ENCODE assay signal across 1 cellular context in the genomic region with DNA sequence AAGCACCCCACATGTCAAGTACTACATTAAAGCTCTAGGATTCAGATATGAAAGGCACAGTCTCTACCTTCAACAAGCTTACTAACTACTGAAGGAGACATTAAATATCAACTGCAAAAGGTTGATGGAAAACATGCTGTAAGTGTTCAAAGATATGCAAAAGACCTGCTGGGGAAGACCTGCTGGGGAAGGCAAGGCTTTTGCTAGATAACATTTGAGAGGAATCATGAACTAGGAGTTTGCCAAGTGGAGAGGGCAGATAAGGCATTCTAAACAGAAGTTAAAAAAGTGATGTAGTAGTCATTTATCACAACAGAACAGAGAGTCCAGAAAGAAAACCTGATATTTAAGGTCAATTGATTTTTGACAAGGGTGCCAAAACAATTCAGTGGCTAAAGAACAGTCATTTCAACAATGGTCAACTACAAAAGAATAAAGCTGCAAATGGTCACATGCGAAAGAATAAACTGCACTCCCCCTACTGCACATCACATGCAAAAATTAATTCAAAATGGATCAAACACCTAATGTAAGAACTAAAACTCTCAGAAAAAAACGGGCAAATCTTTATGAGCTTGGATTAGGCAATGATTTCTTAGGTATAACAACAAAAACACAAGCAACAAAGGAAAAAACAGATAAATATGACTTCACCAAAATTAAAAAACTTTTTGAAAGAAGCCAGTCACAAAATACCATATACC.
TF ChIP-seq lines count a peak whose summit lies in the region.

No MANE protein-coding gene starts in this region.

TF ChIP-seq in K562, 482 proteins besides CTCF, POLR2A, EP300 and RAD21 (continued from another document):
- TF ChIP-seq, protein P1, sequence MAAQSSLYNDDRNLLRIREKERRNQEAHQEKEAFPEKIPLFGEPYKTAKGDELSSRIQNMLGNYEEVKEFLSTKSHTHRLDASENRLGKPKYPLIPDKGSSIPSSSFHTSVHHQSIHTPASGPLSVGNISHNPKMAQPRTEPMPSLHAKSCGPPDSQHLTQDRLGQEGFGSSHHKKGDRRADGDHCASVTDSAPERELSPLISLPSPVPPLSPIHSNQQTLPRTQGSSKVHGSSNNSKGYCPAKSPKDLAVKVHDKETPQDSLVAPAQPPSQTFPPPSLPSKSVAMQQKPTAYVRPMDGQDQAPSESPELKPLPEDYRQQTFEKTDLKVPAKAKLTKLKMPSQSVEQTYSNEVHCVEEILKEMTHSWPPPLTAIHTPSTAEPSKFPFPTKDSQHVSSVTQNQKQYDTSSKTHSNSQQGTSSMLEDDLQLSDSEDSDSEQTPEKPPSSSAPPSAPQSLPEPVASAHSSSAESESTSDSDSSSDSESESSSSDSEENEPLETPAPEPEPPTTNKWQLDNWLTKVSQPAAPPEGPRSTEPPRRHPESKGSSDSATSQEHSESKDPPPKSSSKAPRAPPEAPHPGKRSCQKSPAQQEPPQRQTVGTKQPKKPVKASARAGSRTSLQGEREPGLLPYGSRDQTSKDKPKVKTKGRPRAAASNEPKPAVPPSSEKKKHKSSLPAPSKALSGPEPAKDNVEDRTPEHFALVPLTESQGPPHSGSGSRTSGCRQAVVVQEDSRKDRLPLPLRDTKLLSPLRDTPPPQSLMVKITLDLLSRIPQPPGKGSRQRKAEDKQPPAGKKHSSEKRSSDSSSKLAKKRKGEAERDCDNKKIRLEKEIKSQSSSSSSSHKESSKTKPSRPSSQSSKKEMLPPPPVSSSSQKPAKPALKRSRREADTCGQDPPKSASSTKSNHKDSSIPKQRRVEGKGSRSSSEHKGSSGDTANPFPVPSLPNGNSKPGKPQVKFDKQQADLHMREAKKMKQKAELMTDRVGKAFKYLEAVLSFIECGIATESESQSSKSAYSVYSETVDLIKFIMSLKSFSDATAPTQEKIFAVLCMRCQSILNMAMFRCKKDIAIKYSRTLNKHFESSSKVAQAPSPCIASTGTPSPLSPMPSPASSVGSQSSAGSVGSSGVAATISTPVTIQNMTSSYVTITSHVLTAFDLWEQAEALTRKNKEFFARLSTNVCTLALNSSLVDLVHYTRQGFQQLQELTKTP (IDR thresholded peaks at IDR 0.05; ENCODE audit: low read depth in 1 of 2, partially characterized antibody in 2 of 2), result peak in 1 of 2 experiments; percentile 97
- TF ChIP-seq GATAD2B (IDR thresholded peaks at IDR 0.05; ENCODE audit: borderline replicate concordance) (peak; percentile 96), CSDE1 (IDR thresholded peaks at IDR 0.05) (no peak), ZBTB8A (IDR thresholded peaks at IDR 0.05; ENCODE audit: partially characterized antibody) (peak; percentile 30), SP1 (CRISPR knock-in tag; IDR thresholded peaks at IDR 0.05) (peak; percentile 41; the same call in 1 of the 2 replicates), PPARD (CRISPR knock-in tag; IDR thresholded peaks at IDR 0.05) (no peak), FOS (IDR thresholded peaks at IDR 0.05; ENCODE audit: extremely low read depth, insufficient read length) (peak; percentile 19), RAD51 (IDR thresholded peaks at IDR 0.05; ENCODE audit: borderline replicate concordance, low read depth) (peak; percentile 57; the same call in 1 of the 2 replicates), STAT5A (IDR thresholded peaks at IDR 0.05; ENCODE audit: borderline replicate concordance, low read length) (peak; percentile 99), CHD2 (IDR thresholded peaks at IDR 0.05; ENCODE audit: low read depth, low read length) (no peak), NONO (IDR thresholded peaks at IDR 0.05; ENCODE audit: low read depth in 2 of 2, low read length in 1 of 2) (peak in 1 of 2 experiments; percentile 92; a peak in 2 of 4 replicates), ZNF134 (CRISPR knock-in tag; conservative IDR thresholded peaks at IDR 0.05) (no peak), FOXA3 (CRISPR knock-in tag; conservative IDR thresholded peaks at IDR 0.05 in 1 of 2, IDR thresholded peaks at IDR 0.05 in 1 of 2) (no peak; a peak in 1 of 4 replicates), ZBED1 (IDR thresholded peaks at IDR 0.05) (peak; percentile 93), MTA2 (IDR thresholded peaks at IDR 0.05; ENCODE audit: low read depth) (peak; percentile 99), ZNF24 (IDR thresholded peaks at IDR 0.05) (peak; percentile 92), GTF2F1 (IDR thresholded peaks at IDR 0.05; ENCODE audit: low read depth, low read length) (peak; percentile 35; the same call in 1 of the 2 replicates), FOXJ3 (CRISPR knock-in tag; IDR thresholded peaks at IDR 0.05) (no peak), RFX1 (IDR thresholded peaks at IDR 0.05) (no peak), CBX2 (IDR thresholded peaks at IDR 0.05; ENCODE audit: insufficient read depth, low read length, poor library complexity, severe bottlenecking) (no peak), ERF (CRISPR knock-in tag; IDR thresholded peaks at IDR 0.05) (0 out of 2 replicates have a peak, but pooled peaks have one; percentile 14), NFATC3 (IDR thresholded peaks at IDR 0.05) (peak; percentile 97), ZNF165 (CRISPR knock-in tag; IDR thresholded peaks at IDR 0.05; ENCODE audit: borderline replicate concordance) (no peak), OTX1 (CRISPR knock-in tag; IDR thresholded peaks at IDR 0.05) (no peak), POLR3G (IDR thresholded peaks at IDR 0.05; ENCODE audit: extremely low read depth, insufficient read length, insufficient replicate concordance) (no peak), HOXB6 (CRISPR knock-in tag; IDR thresholded peaks at IDR 0.05; ENCODE audit: borderline replicate concordance) (no peak), CBX1 (IDR thresholded peaks at IDR 0.05; ENCODE audit: low read depth) (no peak), BRD4 (IDR thresholded peaks at IDR 0.05) (0 out of 2 replicates have a peak, but pooled peaks have one; percentile 70), ZFP30 (CRISPR knock-in tag; IDR thresholded peaks at IDR 0.05; ENCODE audit: borderline replicate concordance) (no peak), GTF2A2 (tag; IDR thresholded peaks at IDR 0.05) (no peak)
- TF ChIP-seq, protein P2, sequence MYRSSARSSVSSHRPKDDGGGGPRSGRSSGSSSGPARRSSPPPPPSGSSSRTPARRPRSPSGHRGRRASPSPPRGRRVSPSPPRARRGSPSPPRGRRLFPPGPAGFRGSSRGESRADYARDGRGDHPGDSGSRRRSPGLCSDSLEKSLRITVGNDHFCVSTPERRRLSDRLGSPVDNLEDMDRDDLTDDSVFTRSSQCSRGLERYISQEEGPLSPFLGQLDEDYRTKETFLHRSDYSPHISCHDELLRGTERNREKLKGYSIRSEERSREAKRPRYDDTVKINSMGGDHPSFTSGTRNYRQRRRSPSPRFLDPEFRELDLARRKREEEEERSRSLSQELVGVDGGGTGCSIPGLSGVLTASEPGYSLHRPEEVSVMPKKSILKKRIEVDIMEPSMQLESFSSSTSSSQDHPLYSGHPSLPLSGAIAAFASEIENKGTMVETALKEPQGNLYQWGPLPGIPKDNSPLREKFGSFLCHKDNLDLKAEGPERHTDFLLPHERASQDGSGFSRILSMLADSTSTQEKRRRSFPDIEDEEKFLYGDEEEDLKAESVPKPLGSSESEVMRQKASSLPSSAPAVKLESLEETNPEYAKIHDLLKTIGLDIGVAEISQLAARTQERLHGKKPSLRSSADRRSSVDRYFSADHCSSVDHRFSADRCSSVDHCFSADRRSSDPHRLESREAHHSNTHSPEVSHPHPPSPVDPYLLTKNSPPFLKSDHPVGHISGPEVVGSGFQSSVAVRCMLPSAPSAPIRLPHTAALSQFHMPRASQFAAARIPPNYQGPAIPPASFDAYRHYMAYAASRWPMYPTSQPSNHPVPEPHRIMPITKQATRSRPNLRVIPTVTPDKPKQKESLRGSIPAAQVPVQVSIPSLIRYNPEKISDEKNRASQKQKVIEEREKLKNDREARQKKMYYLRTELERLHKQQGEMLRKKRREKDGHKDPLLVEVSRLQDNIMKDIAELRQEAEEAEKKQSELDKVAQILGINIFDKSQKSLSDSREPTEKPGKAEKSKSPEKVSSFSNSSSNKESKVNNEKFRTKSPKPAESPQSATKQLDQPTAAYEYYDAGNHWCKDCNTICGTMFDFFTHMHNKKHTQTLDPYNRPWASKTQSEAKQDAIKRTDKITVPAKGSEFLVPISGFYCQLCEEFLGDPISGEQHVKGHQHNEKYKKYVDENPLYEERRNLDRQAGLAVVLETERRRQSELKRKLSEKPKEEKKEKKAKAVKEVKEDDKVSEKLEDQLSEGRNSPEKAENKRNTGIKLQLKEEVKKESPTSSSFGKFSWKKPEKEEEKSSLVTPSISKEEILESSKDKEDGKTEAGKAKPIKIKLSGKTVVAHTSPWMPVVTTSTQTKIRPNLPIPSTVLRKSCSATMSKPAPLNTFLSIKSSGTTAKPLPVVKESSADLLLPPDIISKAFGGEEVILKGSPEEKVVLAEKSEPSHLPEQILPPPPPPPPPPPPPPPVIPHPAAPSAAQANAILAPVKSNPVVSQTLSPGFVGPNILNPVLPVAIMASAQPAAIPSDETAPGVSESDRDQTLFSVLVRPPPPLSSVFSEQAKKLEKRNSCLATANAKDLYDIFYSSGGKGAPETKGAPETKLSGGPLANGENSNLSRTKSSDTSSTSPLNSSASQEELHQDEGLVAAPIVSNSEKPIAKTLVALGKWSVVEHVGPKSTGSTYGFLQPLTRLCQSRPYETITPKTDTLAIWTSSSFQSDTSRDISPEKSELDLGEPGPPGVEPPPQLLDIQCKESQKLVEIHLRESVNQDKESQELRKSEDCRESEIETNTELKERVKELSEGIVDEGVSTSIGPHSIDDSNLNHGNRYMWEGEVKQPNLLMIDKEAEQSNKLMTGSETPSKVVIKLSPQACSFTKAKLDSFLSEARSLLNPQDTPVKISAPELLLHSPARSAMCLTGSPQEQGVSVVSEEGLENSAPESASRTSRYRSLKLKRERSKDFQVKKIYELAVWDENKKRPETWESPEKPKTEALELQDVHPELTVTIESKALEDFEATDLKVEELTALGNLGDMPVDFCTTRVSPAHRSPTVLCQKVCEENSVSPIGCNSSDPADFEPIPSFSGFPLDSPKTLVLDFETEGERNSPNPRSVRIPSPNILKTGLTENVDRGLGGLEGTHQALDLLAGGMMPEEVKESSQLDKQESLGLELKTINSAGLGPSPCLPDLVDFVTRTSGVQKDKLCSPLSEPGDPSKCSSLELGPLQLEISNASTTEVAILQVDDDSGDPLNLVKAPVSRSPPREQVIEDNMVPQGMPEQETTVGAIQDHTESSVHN (IDR thresholded peaks at IDR 0.05; ENCODE audit: borderline replicate concordance in 1 of 2, low read depth in 1 of 2), result no peak
- TF ChIP-seq, protein P3, sequence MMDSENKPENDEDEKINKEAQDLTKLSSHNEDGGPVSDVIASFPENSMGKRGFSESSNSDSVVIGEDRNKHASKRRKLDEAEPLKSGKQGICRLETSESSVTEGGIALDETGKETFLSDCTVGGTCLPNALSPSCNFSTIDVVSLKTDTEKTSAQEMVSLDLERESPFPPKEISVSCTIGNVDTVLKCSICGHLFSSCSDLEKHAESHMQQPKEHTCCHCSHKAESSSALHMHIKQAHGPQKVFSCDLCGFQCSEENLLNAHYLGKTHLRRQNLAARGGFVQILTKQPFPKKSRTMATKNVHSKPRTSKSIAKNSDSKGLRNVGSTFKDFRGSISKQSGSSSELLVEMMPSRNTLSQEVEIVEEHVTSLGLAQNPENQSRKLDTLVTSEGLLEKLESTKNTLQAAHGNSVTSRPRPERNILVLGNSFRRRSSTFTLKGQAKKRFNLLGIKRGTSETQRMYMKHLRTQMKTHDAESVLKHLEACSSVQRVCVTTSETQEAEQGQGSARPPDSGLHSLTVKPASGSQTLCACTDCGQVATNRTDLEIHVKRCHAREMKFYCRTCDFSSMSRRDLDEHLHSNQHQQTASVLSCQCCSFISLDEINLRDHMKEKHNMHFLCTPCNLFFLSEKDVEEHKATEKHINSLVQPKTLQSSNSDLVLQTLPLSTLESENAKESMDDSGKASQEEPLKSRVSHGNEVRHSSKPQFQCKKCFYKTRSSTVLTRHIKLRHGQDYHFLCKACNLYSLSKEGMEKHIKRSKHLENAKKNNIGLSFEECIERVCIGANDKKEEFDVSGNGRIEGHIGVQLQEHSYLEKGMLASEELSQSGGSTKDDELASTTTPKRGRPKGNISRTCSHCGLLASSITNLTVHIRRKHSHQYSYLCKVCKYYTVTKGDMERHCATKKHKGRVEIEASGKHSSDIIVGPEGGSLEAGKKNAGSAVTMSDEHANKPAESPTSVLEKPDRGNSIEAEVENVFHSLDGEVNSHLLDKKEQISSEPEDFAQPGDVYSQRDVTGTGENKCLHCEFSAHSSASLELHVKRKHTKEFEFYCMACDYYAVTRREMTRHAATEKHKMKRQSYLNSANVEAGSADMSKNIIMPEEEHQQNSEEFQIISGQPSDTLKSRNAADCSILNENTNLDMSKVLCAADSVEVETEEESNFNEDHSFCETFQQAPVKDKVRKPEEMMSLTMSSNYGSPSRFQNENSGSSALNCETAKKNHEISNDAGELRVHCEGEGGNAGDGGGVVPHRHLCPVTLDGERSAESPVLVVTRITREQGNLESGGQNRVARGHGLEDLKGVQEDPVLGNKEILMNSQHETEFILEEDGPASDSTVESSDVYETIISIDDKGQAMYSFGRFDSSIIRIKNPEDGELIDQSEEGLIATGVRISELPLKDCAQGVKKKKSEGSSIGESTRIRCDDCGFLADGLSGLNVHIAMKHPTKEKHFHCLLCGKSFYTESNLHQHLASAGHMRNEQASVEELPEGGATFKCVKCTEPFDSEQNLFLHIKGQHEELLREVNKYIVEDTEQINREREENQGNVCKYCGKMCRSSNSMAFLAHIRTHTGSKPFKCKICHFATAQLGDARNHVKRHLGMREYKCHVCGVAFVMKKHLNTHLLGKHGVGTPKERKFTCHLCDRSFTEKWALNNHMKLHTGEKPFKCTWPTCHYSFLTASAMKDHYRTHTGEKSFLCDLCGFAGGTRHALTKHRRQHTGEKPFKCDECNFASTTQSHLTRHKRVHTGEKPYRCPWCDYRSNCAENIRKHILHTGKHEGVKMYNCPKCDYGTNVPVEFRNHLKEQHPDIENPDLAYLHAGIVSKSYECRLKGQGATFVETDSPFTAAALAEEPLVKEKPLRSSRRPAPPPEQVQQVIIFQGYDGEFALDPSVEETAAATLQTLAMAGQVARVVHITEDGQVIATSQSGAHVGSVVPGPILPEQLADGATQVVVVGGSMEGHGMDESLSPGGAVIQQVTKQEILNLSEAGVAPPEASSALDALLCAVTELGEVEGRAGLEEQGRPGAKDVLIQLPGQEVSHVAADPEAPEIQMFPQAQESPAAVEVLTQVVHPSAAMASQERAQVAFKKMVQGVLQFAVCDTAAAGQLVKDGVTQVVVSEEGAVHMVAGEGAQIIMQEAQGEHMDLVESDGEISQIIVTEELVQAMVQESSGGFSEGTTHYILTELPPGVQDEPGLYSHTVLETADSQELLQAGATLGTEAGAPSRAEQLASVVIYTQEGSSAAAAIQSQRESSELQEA (IDR thresholded peaks at IDR 0.05; ENCODE audit: low read depth), result no peak
- TF ChIP-seq, protein P4, sequence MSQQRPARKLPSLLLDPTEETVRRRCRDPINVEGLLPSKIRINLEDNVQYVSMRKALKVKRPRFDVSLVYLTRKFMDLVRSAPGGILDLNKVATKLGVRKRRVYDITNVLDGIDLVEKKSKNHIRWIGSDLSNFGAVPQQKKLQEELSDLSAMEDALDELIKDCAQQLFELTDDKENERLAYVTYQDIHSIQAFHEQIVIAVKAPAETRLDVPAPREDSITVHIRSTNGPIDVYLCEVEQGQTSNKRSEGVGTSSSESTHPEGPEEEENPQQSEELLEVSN (IDR thresholded peaks at IDR 0.05; ENCODE audit: borderline replicate concordance in 1 of 2, extremely low read depth in 1 of 2, insufficient read depth in 1 of 2, insufficient read length in 1 of 2, low read depth in 1 of 2, low read length in 1 of 2, poor library complexity in 1 of 2, severe bottlenecking in 1 of 2), result no peak
- TF ChIP-seq, protein P5, sequence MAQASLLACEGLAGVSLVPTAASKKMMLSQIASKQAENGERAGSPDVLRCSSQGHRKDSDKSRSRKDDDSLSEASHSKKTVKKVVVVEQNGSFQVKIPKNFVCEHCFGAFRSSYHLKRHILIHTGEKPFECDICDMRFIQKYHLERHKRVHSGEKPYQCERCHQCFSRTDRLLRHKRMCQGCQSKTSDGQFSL (CRISPR knock-in tag; IDR thresholded peaks at IDR 0.05), result no peak
- TF ChIP-seq, protein P5 (tag; IDR thresholded peaks at IDR 0.05), result no peak
